8 cellular contexts compared by ENCODE assay signal in genomic region chr17:76734080-76734840, GRCh38. TPM values are rescaled to one million over a fixed set of nuclear protein-coding genes. Genes with fewer than 3 reads are reported as not detected.
A peak's percentile ranks its signal among the peaks of the same experiment; 100 is the strongest.
DNase-seq lines count a peak whose midpoint lies in the region; ATAC-seq, FAIRE-seq and TF ChIP-seq lines count a peak whose summit lies in the region.

No MANE protein-coding gene starts in this region.

- H3K9me3 ChIP-seq in A673 (ENCODE audit: low read depth, low read length, poor library complexity, severe bottlenecking) (no peaks in the 10 kb centered on the region), keratinocyte (ENCODE audit: control insufficient read depth, low read depth, low read length) (no peaks in the 10 kb centered on the region), upper lobe of right lung (no peaks in the 10 kb centered on the region)

- intact Hi-C loops in A673 (cut with micrococcal nuclease; ENCODE audit: unreplicated experiment) = no loop called here
- intact Hi-C loops in upper lobe of right lung (cut with DNase I) = no loop called here

- TF ChIP-seq CTCF in A673 (conservative IDR thresholded peaks at IDR 0.05; ENCODE audit: low read depth, low read length) = no peak
- no peak for TF ChIP-seq CTCF in keratinocyte (optimal IDR thresholded peaks at IDR 0.05 in 1 of 3, IDR thresholded peaks at IDR 0.05 in 1 of 3, conservative IDR thresholded peaks at IDR 0.05 in 1 of 3; ENCODE audit: extremely low read depth in 1 of 3, insufficient read depth in 2 of 3, low read length in 3 of 3)
- no peak for TF ChIP-seq CTCF in upper lobe of right lung (IDR thresholded peaks at IDR 0.05)

- CTCF ChIA-PET in A673 (lab: Charles Lee) = no interaction called here
- CTCF ChIA-PET in HEK293T (lab: Yijun Ruan, JAX) = interaction anchor here (0.7 to 1.0 kb wide), 2 partner anchors 8 to 26 kb away, joined by 3 read pairs; no protein-coding TSS in a partner anchor
- CTCF ChIA-PET in activated CD4-positive, alpha-beta memory T cell treated with anti-CD3 and anti-CD28 coated beads, Interleukin-2, amount 10 ng/mL, durations not matched to agents 7 days and 5 days (lab: Charles Lee) = interaction anchor here (1.1 to 1.8 kb wide), 3 partner anchors 7 to 21 kb away, joined by 3 to 12 read pairs (median 4); partner anchors contain the start of genes JMJD6 and METTL23

- no peaks in the 10 kb centered on the region for H3K9me1 ChIP-seq in keratinocyte (ENCODE audit: control insufficient read depth, extremely low read depth, insufficient read depth, low read length)

- peak; percentile 39 for DNase-seq in A673 (ENCODE audit: low spot score)
- no peak for DNase-seq in HEK293T (ENCODE audit: extremely low spot score)
- peak; percentile 42 for DNase-seq in activated CD4-positive, alpha-beta memory T cell treated with anti-CD3 and anti-CD28 coated beads, Interleukin-2, amount 10 ng/mL, durations not matched to agents 7 days and 5 days
- DNase-seq in keratinocyte (ENCODE audit: low read depth, low spot score) = no peak
- no peak for DNase-seq in upper lobe of right lung
- no peak for DNase-seq in NCI-H226

- H3K27ac ChIP-seq in A673 (ENCODE audit: low read depth, low read length, poor library complexity, severe bottlenecking) (peak overlapping the region; percentile 98), keratinocyte (ENCODE audit: control insufficient read depth, insufficient read depth, low read length) (peak overlapping the region; percentile 96), upper lobe of right lung (peak overlapping the region; percentile 98)

- no peak overlapping the region for H2AFZ ChIP-seq in keratinocyte (ENCODE audit: control insufficient read depth, low read length)

- H3K4me3 Mint-ChIP-seq in activated CD4-positive, alpha-beta memory T cell treated with anti-CD3 and anti-CD28 coated beads, Interleukin-2, amount 10 ng/mL, durations not matched to agents 7 days and 5 days = peak overlapping the region; percentile 93

- no peaks in the 10 kb centered on the region for H3K27me3 Mint-ChIP-seq in activated CD4-positive, alpha-beta memory T cell treated with anti-CD3 and anti-CD28 coated beads, Interleukin-2, amount 10 ng/mL, durations not matched to agents 7 days and 5 days

- H3K4me1 ChIP-seq in A673 (ENCODE audit: insufficient read depth, low read length, poor library complexity, severe bottlenecking) (peaks cover 12% of the 10 kb centered on the region), keratinocyte (ENCODE audit: control insufficient read depth, extremely low read depth, insufficient read depth, low read length) (peaks cover 29% of the 10 kb centered on the region), upper lobe of right lung (peaks cover 55% of the 10 kb centered on the region)

- H3K36me3 Mint-ChIP-seq in activated CD4-positive, alpha-beta memory T cell treated with anti-CD3 and anti-CD28 coated beads, Interleukin-2, amount 10 ng/mL, durations not matched to agents 7 days and 5 days (ENCODE audit: low read depth) = peaks cover 62% of the 10 kb centered on the region

- no peak for FAIRE-seq in keratinocyte (lab: Jason Lieb, UNC)

- H3K27ac Mint-ChIP-seq in activated CD4-positive, alpha-beta memory T cell treated with anti-CD3 and anti-CD28 coated beads, Interleukin-2, amount 10 ng/mL, durations not matched to agents 7 days and 5 days = peak overlapping the region; percentile 91

- ATAC-seq in upper lobe of right lung (no peak), HG03439 (IDR thresholded peaks at IDR 0.05; ENCODE audit: unreplicated experiment) (no peak), HG03442 (IDR thresholded peaks at IDR 0.05; ENCODE audit: unreplicated experiment) (no peak)

- H3K4me3 ChIP-seq in A673 (ENCODE audit: low read depth, low read length, poor library complexity, severe bottlenecking) (peak overlapping the region; percentile 77), keratinocyte (ENCODE audit: control insufficient read depth in 2 of 3, extremely low read depth in 1 of 3, insufficient read depth in 2 of 3, low read depth in 1 of 3, low read length in 3 of 3) (peak overlapping the region; percentile 98 to 100 (median 100)), upper lobe of right lung (peak overlapping the region; percentile 95)

- peaks cover 28% of the 10 kb centered on the region for H4K20me1 ChIP-seq in keratinocyte (ENCODE audit: control insufficient read depth, extremely low read depth, insufficient read depth, low read length)

- peak overlapping the region; percentile 99 for H3K9ac ChIP-seq in keratinocyte (ENCODE audit: control insufficient read depth, extremely low read depth, insufficient read depth, low read length)

- H3K79me2 ChIP-seq in keratinocyte (ENCODE audit: control insufficient read depth, insufficient read depth, low read length) = peaks cover 70% of the 10 kb centered on the region

- H3K4me1 Mint-ChIP-seq in activated CD4-positive, alpha-beta memory T cell treated with anti-CD3 and anti-CD28 coated beads, Interleukin-2, amount 10 ng/mL, durations not matched to agents 7 days and 5 days = peaks cover 57% of the 10 kb centered on the region

- no TSS peak for BruUV-seq in A673 (replicated peaks; lab: Mats Ljungman, UMichigan)

- POLR2A ChIA-PET in A673 (lab: Charles Lee; ENCODE audit: low non-redundant PET) (no interaction called here), HEK293T (lab: Yijun Ruan, JAX) (interaction anchor here (1.3 to 1.5 kb wide), 3 partner anchors 12 to 176 kb away, joined by 4 to 8 read pairs (median 4); no protein-coding TSS in a partner anchor)
- POLR2A ChIA-PET in activated CD4-positive, alpha-beta memory T cell treated with anti-CD3 and anti-CD28 coated beads, Interleukin-2, amount 10 ng/mL, durations not matched to agents 7 days and 5 days (lab: Charles Lee) = interaction anchor here (0.6 to 6.5 kb wide), 13 partner anchors 7 to 726 kb away, joined by 3 to 248 read pairs (median 7); partner anchors contain the start of genes JMJD6 and METTL23

- H3K4me2 ChIP-seq in keratinocyte (ENCODE audit: control insufficient read depth, extremely low read depth, insufficient read depth, low read depth, low read length) = peak overlapping the region; percentile 96

- dilution Hi-C loops in keratinocyte (cut with MboI; ENCODE audit: extremely low pct_ligation_motif_present, low sequenced_read_pairs) = no loop called here

- H3K9me3 Mint-ChIP-seq in activated CD4-positive, alpha-beta memory T cell treated with anti-CD3 and anti-CD28 coated beads, Interleukin-2, amount 10 ng/mL, durations not matched to agents 7 days and 5 days = no peaks in the 10 kb centered on the region

- H3K27me3 ChIP-seq in A673 (replicated peaks; ENCODE audit: insufficient read depth, low read depth, low read length, poor library complexity) (no peaks in the 10 kb centered on the region), keratinocyte (ENCODE audit: control insufficient read depth, extremely low read depth, insufficient read depth, low read length) (no peaks in the 10 kb centered on the region), upper lobe of right lung (no peaks in the 10 kb centered on the region)

- H3K36me3 ChIP-seq in A673 (ENCODE audit: insufficient read depth, low read length, poor library complexity, severe bottlenecking) (peaks cover 65% of the 10 kb centered on the region), keratinocyte (ENCODE audit: control insufficient read depth in 2 of 2, extremely low read depth in 1 of 2, insufficient read depth in 2 of 2, low read length in 2 of 2) (peaks cover 14 to 40% of the 10 kb centered on the region in 2 experiments), upper lobe of right lung (peaks cover 54% of the 10 kb centered on the region)

RNA-seq across cellular contexts. Expression of gene SRSF2, which starts 2.9 kb away (rescaled TPM):
- total RNA-seq in A673 (2021) (406 and 440 TPM in 2 replicates), upper lobe of right lung (145 TPM)
- 100 to 1,000 TPM; 316 to 325 TPM for total RNA-seq in activated CD4-positive, alpha-beta memory T cell treated with anti-CD3 and anti-CD28 coated beads, Interleukin-2, amount 10 ng/mL, durations not matched to agents 7 days and 5 days
- 161 to 249 TPM (median 197 TPM) in 3 replicates for polyA plus RNA-seq in keratinocyte
- polyA plus RNA-seq in keratinocyte (2011; ENCODE audit: low read depth) = 84.2 TPM
- polyA plus RNA-seq in keratinocyte (2011; cell fraction: cytosol; rRNA removed) = 112 and 144 TPM in 2 replicates
- polyA plus RNA-seq in keratinocyte (2011; cell fraction: nucleus; rRNA removed) = 291 and 392 TPM in 2 replicates
- 141 and 174 TPM in 2 replicates for polyA plus RNA-seq in keratinocyte (2012; ENCODE audit: low replicate concordance)
- 54.3 to 75.8 TPM (median 70.4 TPM) in 3 replicates for polyA minus RNA-seq in keratinocyte
- polyA minus RNA-seq in keratinocyte (2011; cell fraction: cytosol; rRNA and poly(A)+ RNA removed) = 215 TPM
- polyA minus RNA-seq in keratinocyte (2011; cell fraction: nucleus; rRNA and poly(A)+ RNA removed) = 166 and 224 TPM in 2 replicates

RNA-seq across cellular contexts. Expression of gene MFSD11, which starts 3.7 kb away (rescaled TPM):
- 37.4 and 38.8 TPM in 2 replicates for total RNA-seq in A673 (2021)
- 10 to 100 TPM; 24.5 to 28.2 TPM for total RNA-seq in activated CD4-positive, alpha-beta memory T cell treated with anti-CD3 and anti-CD28 coated beads, Interleukin-2, amount 10 ng/mL, durations not matched to agents 7 days and 5 days
- 14.6 to 17.6 TPM (median 15.2 TPM) in 3 replicates for polyA plus RNA-seq in keratinocyte
- 11.9 TPM for polyA plus RNA-seq in keratinocyte (2011; ENCODE audit: low read depth)
- polyA plus RNA-seq in keratinocyte (2011; cell fraction: cytosol; rRNA removed) = 7.7 and 12.8 TPM in 2 replicates
- 24.4 and 27.0 TPM in 2 replicates for polyA plus RNA-seq in keratinocyte (2011; cell fraction: nucleus; rRNA removed)
- polyA plus RNA-seq in keratinocyte (2012; ENCODE audit: low replicate concordance) = 10.3 and 16.5 TPM in 2 replicates
- polyA minus RNA-seq in keratinocyte = 14.2 to 26.0 TPM (median 14.8 TPM) in 3 replicates
- polyA minus RNA-seq in keratinocyte (2011; cell fraction: cytosol; rRNA and poly(A)+ RNA removed) = 4.8 TPM
- polyA minus RNA-seq in keratinocyte (2011; cell fraction: nucleus; rRNA and poly(A)+ RNA removed) = 27.2 and 29.7 TPM in 2 replicates
- total RNA-seq in upper lobe of right lung = 32.3 TPM

RNA-seq across cellular contexts. Expression of gene METTL23, which starts 7.6 kb away (rescaled TPM):
- total RNA-seq in A673 (2021) (42.4 and 46.0 TPM in 2 replicates), upper lobe of right lung (31.6 TPM)
- total RNA-seq in activated CD4-positive, alpha-beta memory T cell treated with anti-CD3 and anti-CD28 coated beads, Interleukin-2, amount 10 ng/mL, durations not matched to agents 7 days and 5 days = 10 to 100 TPM; 43.0 to 48.0 TPM
- 32.3 to 48.3 TPM (median 37.6 TPM) in 3 replicates for polyA plus RNA-seq in keratinocyte
- polyA plus RNA-seq in keratinocyte (2011; ENCODE audit: low read depth) = 25.5 TPM
- 29.6 and 46.7 TPM in 2 replicates for polyA plus RNA-seq in keratinocyte (2011; cell fraction: cytosol; rRNA removed)
- polyA plus RNA-seq in keratinocyte (2011; cell fraction: nucleus; rRNA removed) = 33.2 and 35.7 TPM in 2 replicates
- polyA plus RNA-seq in keratinocyte (2012; ENCODE audit: low replicate concordance) = 26.7 and 26.9 TPM in 2 replicates
- polyA minus RNA-seq in keratinocyte = 5.5 to 22.8 TPM (median 12.5 TPM) in 3 replicates
- polyA minus RNA-seq in keratinocyte (2011; cell fraction: cytosol; rRNA and poly(A)+ RNA removed) = 13.2 TPM
- 7.7 and 11.8 TPM in 2 replicates for polyA minus RNA-seq in keratinocyte (2011; cell fraction: nucleus; rRNA and poly(A)+ RNA removed)

RNA-seq across cellular contexts. Expression of gene JMJD6, which starts 7.9 kb away (rescaled TPM):
- total RNA-seq in A673 (2021) (66.9 and 77.6 TPM in 2 replicates), upper lobe of right lung (29.6 TPM)
- 10 to 100 TPM; 66.8 to 68.0 TPM for total RNA-seq in activated CD4-positive, alpha-beta memory T cell treated with anti-CD3 and anti-CD28 coated beads, Interleukin-2, amount 10 ng/mL, durations not matched to agents 7 days and 5 days
- polyA plus RNA-seq in keratinocyte = 11.0 to 14.6 TPM (median 12.0 TPM) in 3 replicates
- 27.7 TPM for polyA plus RNA-seq in keratinocyte (2011; ENCODE audit: low read depth)
- polyA plus RNA-seq in keratinocyte (2011; cell fraction: cytosol; rRNA removed) = 8.1 and 10.9 TPM in 2 replicates
- polyA plus RNA-seq in keratinocyte (2011; cell fraction: nucleus; rRNA removed) = 19.0 and 23.1 TPM in 2 replicates
- polyA plus RNA-seq in keratinocyte (2012; ENCODE audit: low replicate concordance) = 28.4 and 34.2 TPM in 2 replicates
- 4.6 to 20.5 TPM (median 6.6 TPM) in 3 replicates for polyA minus RNA-seq in keratinocyte
- polyA minus RNA-seq in keratinocyte (2011; cell fraction: cytosol; rRNA and poly(A)+ RNA removed) = 10.4 TPM
- 4.7 and 8.1 TPM in 2 replicates for polyA minus RNA-seq in keratinocyte (2011; cell fraction: nucleus; rRNA and poly(A)+ RNA removed)

RNA-seq across cellular contexts. Expression of gene MXRA7, which starts 23.5 kb away (rescaled TPM):
- total RNA-seq in A673 (2021) (61.5 and 62.8 TPM in 2 replicates), upper lobe of right lung (159 TPM)
- 1 to 10 TPM; 7.5 to 8.5 TPM for total RNA-seq in activated CD4-positive, alpha-beta memory T cell treated with anti-CD3 and anti-CD28 coated beads, Interleukin-2, amount 10 ng/mL, durations not matched to agents 7 days and 5 days
- 113 to 118 TPM (median 114 TPM) in 3 replicates for polyA plus RNA-seq in keratinocyte
- 33.4 TPM for polyA plus RNA-seq in keratinocyte (2011; ENCODE audit: low read depth)
- polyA plus RNA-seq in keratinocyte (2011; cell fraction: cytosol; rRNA removed) = 123 and 172 TPM in 2 replicates
- polyA plus RNA-seq in keratinocyte (2011; cell fraction: nucleus; rRNA removed) = 70.8 and 71.4 TPM in 2 replicates
- 85.9 and 96.7 TPM in 2 replicates for polyA plus RNA-seq in keratinocyte (2012; ENCODE audit: low replicate concordance)
- polyA minus RNA-seq in keratinocyte = 64.9 to 161 TPM (median 87.3 TPM) in 3 replicates
- 82.7 TPM for polyA minus RNA-seq in keratinocyte (2011; cell fraction: cytosol; rRNA and poly(A)+ RNA removed)
- polyA minus RNA-seq in keratinocyte (2011; cell fraction: nucleus; rRNA and poly(A)+ RNA removed) = 21.7 and 52.1 TPM in 2 replicates

Comparison
In these comparisons a context has a peak if more than half of its experiments do, and no peak if none do; other contexts are left out.
1. DNase-seq: peak in A673 (single experiment) and activated CD4-positive, alpha-beta memory T cell treated with anti-CD3 and anti-CD28 coated beads, Interleukin-2, amount 10 ng/mL, durations not matched to agents 7 days and 5 days (single experiment); none in HEK293T (single experiment), keratinocyte (single experiment), upper lobe of right lung (single experiment) and NCI-H226 (single experiment).
2. Peak in every context shown above with its lines, with median percentiles within 50 percentile points of each other: H3K27ac ChIP-seq and H3K4me3 ChIP-seq.